ENCODE assay signal across 8 cellular contexts in genomic region chr9:23850242-23851023, GRCh38. TPM values are rescaled to one million over a fixed set of nuclear protein-coding genes. Genes with fewer than 3 reads are reported as not detected.
DNase-seq lines count a peak whose midpoint lies in the region; ATAC-seq and TF ChIP-seq lines count a peak whose summit lies in the region.

No MANE protein-coding gene starts in this region.

- ATAC-seq in stimulated activated effector memory CD8-positive, alpha-beta T cell treated with anti-CD3 and anti-CD28 coated beads, Interleukin-12 subunit alpha, Interleukin-12 subunit beta, amount 100 ng/mL, for 72 hours, result no peak
- no peak for ATAC-seq in HG02759 (IDR thresholded peaks at IDR 0.05; ENCODE audit: unreplicated experiment)
- ATAC-seq in GM18498 (IDR thresholded peaks at IDR 0.05; ENCODE audit: unreplicated experiment), result no peak

- intact Hi-C loops in dorsolateral prefrontal cortex (cut with DNase I), result no loop called here

- TF ChIP-seq CTCF in AG04450 (IDR thresholded peaks at IDR 0.05; ENCODE audit: low read depth, low read length) (no peak), LNCaP clone FGC (IDR thresholded peaks at IDR 0.05; ENCODE audit: control insufficient read depth, extremely low read depth, insufficient read depth) (no peak), dorsolateral prefrontal cortex (IDR thresholded peaks at IDR 0.05 in 54 of 56, conservative IDR thresholded peaks at IDR 0.05 in 2 of 56; ENCODE audit: low read depth in 1 of 56, partially characterized antibody in 56 of 56) (no peak)

- no peak overlapping the region for H3K27ac Mint-ChIP-seq in stimulated activated effector memory CD8-positive, alpha-beta T cell treated with anti-CD3 and anti-CD28 coated beads, Interleukin-12 subunit alpha, Interleukin-12 subunit beta, amount 100 ng/mL, for 72 hours

- POLR2A ChIA-PET in AG04450 (lab: Yijun Ruan, JAX), result no interaction called here

- no peak overlapping the region for H3K4me3 Mint-ChIP-seq in stimulated activated effector memory CD8-positive, alpha-beta T cell treated with anti-CD3 and anti-CD28 coated beads, Interleukin-12 subunit alpha, Interleukin-12 subunit beta, amount 100 ng/mL, for 72 hours

- H3K27ac ChIP-seq in AG04450 (ENCODE audit: low read depth, low read length) (no peak overlapping the region), dorsolateral prefrontal cortex (peak overlapping the region in 6 of 59 donors; percentile 13 to 64 (median 38))

- H3K36me3 Mint-ChIP-seq in stimulated activated effector memory CD8-positive, alpha-beta T cell treated with anti-CD3 and anti-CD28 coated beads, Interleukin-12 subunit alpha, Interleukin-12 subunit beta, amount 100 ng/mL, for 72 hours, result no peaks in the 10 kb centered on the region

- peaks cover 5% of the 10 kb centered on the region for H3K9me3 Mint-ChIP-seq in stimulated activated effector memory CD8-positive, alpha-beta T cell treated with anti-CD3 and anti-CD28 coated beads, Interleukin-12 subunit alpha, Interleukin-12 subunit beta, amount 100 ng/mL, for 72 hours

- H3K27me3 ChIP-seq in AG04450 (ENCODE audit: control insufficient read depth, insufficient read depth, low read length), result no peaks in the 10 kb centered on the region
- peaks cover 0 to 60% (median 13%) of the 10 kb centered on the region in 45 donors for H3K27me3 ChIP-seq in dorsolateral prefrontal cortex

- H3K9me3 ChIP-seq in AG04450 (ENCODE audit: control insufficient read depth, insufficient read depth, low read length), result peaks cover 14% of the 10 kb centered on the region; the same call in 1 of the 2 replicates

- no peak for DNase-seq in AG04450 (ENCODE audit: low read depth, low spot score)
- DNase-seq in LNCaP clone FGC (ENCODE audit: low read depth), result no peak
- peak in 4 of 10 donors; percentile 13 to 54 (median 42) for DNase-seq in dorsolateral prefrontal cortex
- peak; percentile 52 for DNase-seq in myocyte (ENCODE audit: low read depth)
- no peak for DNase-seq in stimulated activated effector memory CD8-positive, alpha-beta T cell treated with anti-CD3 and anti-CD28 coated beads, Interleukin-12 subunit alpha, Interleukin-12 subunit beta, amount 100 ng/mL, for 72 hours (ENCODE audit: low spot score in 2 of 2)
- no peak for DNase-seq in stimulated activated CD4-positive, alpha-beta T cell treated with anti-CD3 and anti-CD28 coated beads, Interleukin-4, amount 100 ng/mL, for 4 hours

- no peaks in the 10 kb centered on the region for H3K4me1 Mint-ChIP-seq in stimulated activated effector memory CD8-positive, alpha-beta T cell treated with anti-CD3 and anti-CD28 coated beads, Interleukin-12 subunit alpha, Interleukin-12 subunit beta, amount 100 ng/mL, for 72 hours

- H3K4me3 ChIP-seq in AG04450 (ENCODE audit: low read depth, low read length) (peak overlapping the region; percentile 22), LNCaP clone FGC (ENCODE audit: low read depth, low read length) (peak overlapping the region; percentile 48), dorsolateral prefrontal cortex (peak overlapping the region in 58 of 59 donors; percentile 23 to 77 (median 59))

- CTCF ChIA-PET in AG04450 (lab: Charles Lee), result no interaction called here

RNA-seq across cellular contexts. Expression of gene ELAVL2, which starts 24.4 kb away (rescaled TPM):
- 0.04 and 0.05 TPM in 2 replicates for polyA plus RNA-seq in AG04450 (2011; rRNA removed)
- polyA minus RNA-seq in AG04450 (2011; rRNA and poly(A)+ RNA removed), result 0.14 TPM in 1 of 2 replicates, not detected in the other
- total RNA-seq in dorsolateral prefrontal cortex (100 to 1,000 TPM in 48 of 120 experiments, 10 to 100 TPM in 72; 26.6 to 136 (median 93.2) TPM), myocyte (34.1 and 41.8 TPM in 2 replicates)
- polyA plus RNA-seq in myocyte (2012), result 5.2 TPM
